1 cellular context compared by ENCODE assay signal in the genomic region with DNA sequence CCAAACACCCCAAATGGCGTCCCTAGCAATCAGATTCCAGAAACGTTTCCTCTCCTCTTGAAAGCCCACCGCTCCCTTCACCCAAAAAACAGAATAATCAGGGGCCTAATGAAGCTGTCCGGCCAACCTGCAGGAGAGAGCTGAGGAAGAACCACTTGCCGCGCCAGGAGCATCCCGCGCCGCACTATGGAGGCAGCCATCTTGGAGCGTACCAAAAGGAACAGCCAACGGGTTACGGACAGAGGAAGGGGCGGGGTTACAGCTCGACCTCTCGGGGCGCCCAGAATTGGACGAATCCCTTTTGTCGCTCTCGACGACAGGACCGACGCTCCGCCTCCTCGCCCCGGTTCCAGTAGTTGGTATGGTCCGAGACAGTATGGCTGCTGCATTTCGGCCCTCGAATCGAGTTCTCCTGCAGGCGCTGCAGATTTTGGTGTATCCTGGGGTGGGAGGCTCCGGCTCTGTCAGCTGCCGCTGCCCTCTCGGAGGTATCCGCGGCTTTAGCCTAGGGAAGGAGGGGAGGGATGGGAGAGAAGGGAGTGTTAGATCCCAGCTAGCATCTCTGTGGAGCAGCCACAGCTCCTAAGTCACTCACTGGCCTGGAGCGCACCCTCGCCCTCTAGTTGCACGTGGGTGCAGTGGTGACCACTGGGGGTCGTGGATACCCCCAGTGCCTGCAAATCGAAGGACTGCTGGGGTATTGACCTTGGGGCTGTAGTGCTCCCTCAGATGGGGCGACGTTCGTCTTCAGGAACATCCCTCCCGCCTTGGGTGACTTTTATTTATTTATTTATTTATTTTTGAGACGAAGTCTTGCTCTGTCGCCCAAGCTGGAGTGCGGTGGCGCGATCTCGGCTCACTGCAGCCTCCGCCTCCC.
A peak's percentile ranks its signal among the peaks of the same experiment; 100 is the strongest.
TF ChIP-seq lines count a peak whose summit lies in the region.

A gene (minus strand): TSS at position 219 of the 877 bp plus-strand sequence. CDS start 19 bp downstream, at position 200.
A gene with protein sequence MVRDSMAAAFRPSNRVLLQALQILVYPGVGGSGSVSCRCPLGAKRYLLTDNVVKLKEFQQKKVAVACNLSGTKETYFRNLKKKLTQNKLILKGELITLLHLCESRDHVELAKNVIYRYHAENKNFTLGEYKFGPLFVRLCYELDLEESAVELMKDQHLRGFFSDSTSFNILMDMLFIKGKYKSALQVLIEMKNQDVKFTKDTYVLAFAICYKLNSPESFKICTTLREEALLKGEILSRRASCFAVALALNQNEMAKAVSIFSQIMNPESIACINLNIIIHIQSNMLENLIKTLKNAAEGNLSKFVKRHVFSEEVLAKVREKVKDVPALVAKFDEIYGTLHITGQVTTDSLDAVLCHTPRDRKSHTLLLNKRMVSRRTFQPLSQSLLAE (plus strand): TSS at position 352 of the 877 bp plus-strand sequence. CDS start 10 bp downstream, at position 362.

TF ChIP-seq in HepG2, 621 proteins besides CTCF, POLR2A, EP300 and RAD21 (continued from another document and continues in another):
- TF ChIP-seq, protein P1, sequence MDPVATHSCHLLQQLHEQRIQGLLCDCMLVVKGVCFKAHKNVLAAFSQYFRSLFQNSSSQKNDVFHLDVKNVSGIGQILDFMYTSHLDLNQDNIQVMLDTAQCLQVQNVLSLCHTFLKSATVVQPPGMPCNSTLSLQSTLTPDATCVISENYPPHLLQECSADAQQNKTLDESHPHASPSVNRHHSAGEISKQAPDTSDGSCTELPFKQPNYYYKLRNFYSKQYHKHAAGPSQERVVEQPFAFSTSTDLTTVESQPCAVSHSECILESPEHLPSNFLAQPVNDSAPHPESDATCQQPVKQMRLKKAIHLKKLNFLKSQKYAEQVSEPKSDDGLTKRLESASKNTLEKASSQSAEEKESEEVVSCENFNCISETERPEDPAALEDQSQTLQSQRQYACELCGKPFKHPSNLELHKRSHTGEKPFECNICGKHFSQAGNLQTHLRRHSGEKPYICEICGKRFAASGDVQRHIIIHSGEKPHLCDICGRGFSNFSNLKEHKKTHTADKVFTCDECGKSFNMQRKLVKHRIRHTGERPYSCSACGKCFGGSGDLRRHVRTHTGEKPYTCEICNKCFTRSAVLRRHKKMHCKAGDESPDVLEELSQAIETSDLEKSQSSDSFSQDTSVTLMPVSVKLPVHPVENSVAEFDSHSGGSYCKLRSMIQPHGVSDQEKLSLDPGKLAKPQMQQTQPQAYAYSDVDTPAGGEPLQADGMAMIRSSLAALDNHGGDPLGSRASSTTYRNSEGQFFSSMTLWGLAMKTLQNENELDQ (CRISPR knock-in tag; IDR thresholded peaks at IDR 0.05; ENCODE audit: borderline replicate concordance), result no peak
- TF ChIP-seq ZNF790 (CRISPR knock-in tag; IDR thresholded peaks at IDR 0.05; ENCODE audit: borderline replicate concordance) (no peak), NAIF1 (CRISPR knock-in tag; IDR thresholded peaks at IDR 0.05; ENCODE audit: borderline replicate concordance) (no peak; the same call in 1 of the 2 replicates), IRX3 (CRISPR knock-in tag; IDR thresholded peaks at IDR 0.05; ENCODE audit: borderline replicate concordance, low read depth) (peak; percentile 40; the same call in 1 of the 2 replicates), SKI (IDR thresholded peaks at IDR 0.05; ENCODE audit: partially characterized antibody) (no peak), ASH2L (IDR thresholded peaks at IDR 0.05; ENCODE audit: insufficient read length, low read depth, low read length) (peak; percentile 95), ZNF160 (CRISPR knock-in tag; IDR thresholded peaks at IDR 0.05) (peak; percentile 6; the same call in 1 of the 2 replicates), ZNF577 (CRISPR knock-in tag; IDR thresholded peaks at IDR 0.05; ENCODE audit: borderline replicate concordance, low read depth) (0 out of 2 replicates have a peak, but pooled peaks have one; percentile 41), ZNF34 (CRISPR knock-in tag; IDR thresholded peaks at IDR 0.05; ENCODE audit: borderline replicate concordance) (no peak), RBM22 (optimal IDR thresholded peaks at IDR 0.05; ENCODE audit: low read length) (no peak), ZNF496 (CRISPR knock-in tag; IDR thresholded peaks at IDR 0.05; ENCODE audit: insufficient replicate concordance) (no peak), KLF16 (CRISPR knock-in tag; IDR thresholded peaks at IDR 0.05) (peak in 1 of 2 experiments; percentile 84; a peak in 2 of 4 replicates), ZBTB38 (CRISPR knock-in tag; IDR thresholded peaks at IDR 0.05) (no peak), KDM5B (CRISPR knock-in tag; IDR thresholded peaks at IDR 0.05; ENCODE audit: borderline replicate concordance) (peak; percentile 55; the same call in 1 of the 2 replicates), ZNF652 (CRISPR knock-in tag; IDR thresholded peaks at IDR 0.05; ENCODE audit: borderline replicate concordance, low read depth) (0 out of 2 replicates have a peak, but pooled peaks have one; percentile 8), RBAK (CRISPR knock-in tag; IDR thresholded peaks at IDR 0.05) (no peak), ZNF792 (CRISPR knock-in tag; IDR thresholded peaks at IDR 0.05) (peak; percentile 21; the same call in 1 of the 2 replicates)
- TF ChIP-seq, protein P2, sequence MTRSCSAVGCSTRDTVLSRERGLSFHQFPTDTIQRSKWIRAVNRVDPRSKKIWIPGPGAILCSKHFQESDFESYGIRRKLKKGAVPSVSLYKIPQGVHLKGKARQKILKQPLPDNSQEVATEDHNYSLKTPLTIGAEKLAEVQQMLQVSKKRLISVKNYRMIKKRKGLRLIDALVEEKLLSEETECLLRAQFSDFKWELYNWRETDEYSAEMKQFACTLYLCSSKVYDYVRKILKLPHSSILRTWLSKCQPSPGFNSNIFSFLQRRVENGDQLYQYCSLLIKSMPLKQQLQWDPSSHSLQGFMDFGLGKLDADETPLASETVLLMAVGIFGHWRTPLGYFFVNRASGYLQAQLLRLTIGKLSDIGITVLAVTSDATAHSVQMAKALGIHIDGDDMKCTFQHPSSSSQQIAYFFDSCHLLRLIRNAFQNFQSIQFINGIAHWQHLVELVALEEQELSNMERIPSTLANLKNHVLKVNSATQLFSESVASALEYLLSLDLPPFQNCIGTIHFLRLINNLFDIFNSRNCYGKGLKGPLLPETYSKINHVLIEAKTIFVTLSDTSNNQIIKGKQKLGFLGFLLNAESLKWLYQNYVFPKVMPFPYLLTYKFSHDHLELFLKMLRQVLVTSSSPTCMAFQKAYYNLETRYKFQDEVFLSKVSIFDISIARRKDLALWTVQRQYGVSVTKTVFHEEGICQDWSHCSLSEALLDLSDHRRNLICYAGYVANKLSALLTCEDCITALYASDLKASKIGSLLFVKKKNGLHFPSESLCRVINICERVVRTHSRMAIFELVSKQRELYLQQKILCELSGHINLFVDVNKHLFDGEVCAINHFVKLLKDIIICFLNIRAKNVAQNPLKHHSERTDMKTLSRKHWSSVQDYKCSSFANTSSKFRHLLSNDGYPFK (CRISPR knock-in tag; IDR thresholded peaks at IDR 0.05; ENCODE audit: borderline replicate concordance), result peak; percentile 81; the same call in 1 of the 2 replicates
- TF ChIP-seq, protein P3, sequence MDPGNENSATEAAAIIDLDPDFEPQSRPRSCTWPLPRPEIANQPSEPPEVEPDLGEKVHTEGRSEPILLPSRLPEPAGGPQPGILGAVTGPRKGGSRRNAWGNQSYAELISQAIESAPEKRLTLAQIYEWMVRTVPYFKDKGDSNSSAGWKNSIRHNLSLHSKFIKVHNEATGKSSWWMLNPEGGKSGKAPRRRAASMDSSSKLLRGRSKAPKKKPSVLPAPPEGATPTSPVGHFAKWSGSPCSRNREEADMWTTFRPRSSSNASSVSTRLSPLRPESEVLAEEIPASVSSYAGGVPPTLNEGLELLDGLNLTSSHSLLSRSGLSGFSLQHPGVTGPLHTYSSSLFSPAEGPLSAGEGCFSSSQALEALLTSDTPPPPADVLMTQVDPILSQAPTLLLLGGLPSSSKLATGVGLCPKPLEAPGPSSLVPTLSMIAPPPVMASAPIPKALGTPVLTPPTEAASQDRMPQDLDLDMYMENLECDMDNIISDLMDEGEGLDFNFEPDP (CRISPR knock-in tag; conservative IDR thresholded peaks at IDR 0.05), result no peak
- TF ChIP-seq, protein P4, sequence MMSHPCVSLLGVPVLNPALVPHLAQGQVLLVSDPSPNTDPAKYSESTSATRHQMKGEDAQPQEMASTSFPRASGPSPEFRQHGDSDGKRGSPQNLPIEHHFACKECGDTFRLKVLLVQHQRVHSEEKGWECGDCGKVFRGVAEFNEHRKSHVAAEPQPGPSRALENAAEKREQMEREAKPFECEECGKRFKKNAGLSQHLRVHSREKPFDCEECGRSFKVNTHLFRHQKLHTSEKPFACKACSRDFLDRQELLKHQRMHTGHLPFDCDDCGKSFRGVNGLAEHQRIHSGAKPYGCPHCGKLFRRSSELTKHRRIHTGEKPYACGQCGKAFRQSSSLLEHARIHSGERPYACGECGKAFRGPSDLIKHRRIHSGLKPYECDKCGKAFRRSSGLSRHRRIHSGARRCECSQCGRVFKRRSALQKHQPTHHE (CRISPR knock-in tag; IDR thresholded peaks at IDR 0.05; ENCODE audit: borderline replicate concordance), result no peak; the same call in 1 of the 2 replicates
- TF ChIP-seq, protein P5, sequence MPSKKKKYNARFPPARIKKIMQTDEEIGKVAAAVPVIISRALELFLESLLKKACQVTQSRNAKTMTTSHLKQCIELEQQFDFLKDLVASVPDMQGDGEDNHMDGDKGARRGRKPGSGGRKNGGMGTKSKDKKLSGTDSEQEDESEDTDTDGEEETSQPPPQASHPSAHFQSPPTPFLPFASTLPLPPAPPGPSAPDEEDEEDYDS (CRISPR knock-in tag; IDR thresholded peaks at IDR 0.05), result peak; percentile 94
- TF ChIP-seq, protein P6, sequence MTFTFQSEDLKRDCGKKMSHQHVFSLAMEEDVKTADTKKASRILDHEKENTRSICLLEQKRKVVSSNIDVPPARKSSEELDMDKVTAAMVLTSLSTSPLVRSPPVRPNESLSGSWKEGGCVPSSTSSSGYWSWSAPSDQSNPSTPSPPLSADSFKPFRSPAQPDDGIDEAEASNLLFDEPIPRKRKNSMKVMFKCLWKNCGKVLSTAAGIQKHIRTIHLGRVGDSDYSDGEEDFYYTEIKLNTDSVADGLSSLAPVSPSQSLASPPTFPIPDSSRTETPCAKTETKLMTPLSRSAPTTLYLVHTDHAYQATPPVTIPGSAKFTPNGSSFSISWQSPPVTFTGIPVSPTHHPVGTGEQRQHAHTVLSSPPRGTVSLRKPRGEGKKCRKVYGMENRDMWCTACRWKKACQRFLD (CRISPR knock-in tag; IDR thresholded peaks at IDR 0.05; ENCODE audit: borderline replicate concordance), result no peak
- TF ChIP-seq, protein P7, sequence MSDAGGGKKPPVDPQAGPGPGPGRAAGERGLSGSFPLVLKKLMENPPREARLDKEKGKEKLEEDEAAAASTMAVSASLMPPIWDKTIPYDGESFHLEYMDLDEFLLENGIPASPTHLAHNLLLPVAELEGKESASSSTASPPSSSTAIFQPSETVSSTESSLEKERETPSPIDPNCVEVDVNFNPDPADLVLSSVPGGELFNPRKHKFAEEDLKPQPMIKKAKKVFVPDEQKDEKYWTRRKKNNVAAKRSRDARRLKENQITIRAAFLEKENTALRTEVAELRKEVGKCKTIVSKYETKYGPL (CRISPR knock-in tag; IDR thresholded peaks at IDR 0.05), result no peak
- TF ChIP-seq, protein P8, sequence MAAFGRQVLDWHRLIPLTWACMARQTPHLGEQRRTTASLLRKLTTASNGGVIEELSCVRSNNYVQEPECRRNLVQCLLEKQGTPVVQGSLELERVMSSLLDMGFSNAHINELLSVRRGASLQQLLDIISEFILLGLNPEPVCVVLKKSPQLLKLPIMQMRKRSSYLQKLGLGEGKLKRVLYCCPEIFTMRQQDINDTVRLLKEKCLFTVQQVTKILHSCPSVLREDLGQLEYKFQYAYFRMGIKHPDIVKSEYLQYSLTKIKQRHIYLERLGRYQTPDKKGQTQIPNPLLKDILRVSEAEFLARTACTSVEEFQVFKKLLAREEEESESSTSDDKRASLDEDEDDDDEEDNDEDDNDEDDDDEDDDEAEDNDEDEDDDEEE (CRISPR knock-in tag; IDR thresholded peaks at IDR 0.05), result no peak
- TF ChIP-seq, protein P9, sequence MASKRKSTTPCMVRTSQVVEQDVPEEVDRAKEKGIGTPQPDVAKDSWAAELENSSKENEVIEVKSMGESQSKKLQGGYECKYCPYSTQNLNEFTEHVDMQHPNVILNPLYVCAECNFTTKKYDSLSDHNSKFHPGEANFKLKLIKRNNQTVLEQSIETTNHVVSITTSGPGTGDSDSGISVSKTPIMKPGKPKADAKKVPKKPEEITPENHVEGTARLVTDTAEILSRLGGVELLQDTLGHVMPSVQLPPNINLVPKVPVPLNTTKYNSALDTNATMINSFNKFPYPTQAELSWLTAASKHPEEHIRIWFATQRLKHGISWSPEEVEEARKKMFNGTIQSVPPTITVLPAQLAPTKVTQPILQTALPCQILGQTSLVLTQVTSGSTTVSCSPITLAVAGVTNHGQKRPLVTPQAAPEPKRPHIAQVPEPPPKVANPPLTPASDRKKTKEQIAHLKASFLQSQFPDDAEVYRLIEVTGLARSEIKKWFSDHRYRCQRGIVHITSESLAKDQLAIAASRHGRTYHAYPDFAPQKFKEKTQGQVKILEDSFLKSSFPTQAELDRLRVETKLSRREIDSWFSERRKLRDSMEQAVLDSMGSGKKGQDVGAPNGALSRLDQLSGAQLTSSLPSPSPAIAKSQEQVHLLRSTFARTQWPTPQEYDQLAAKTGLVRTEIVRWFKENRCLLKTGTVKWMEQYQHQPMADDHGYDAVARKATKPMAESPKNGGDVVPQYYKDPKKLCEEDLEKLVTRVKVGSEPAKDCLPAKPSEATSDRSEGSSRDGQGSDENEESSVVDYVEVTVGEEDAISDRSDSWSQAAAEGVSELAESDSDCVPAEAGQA (IDR thresholded peaks at IDR 0.05; ENCODE audit: low read depth), result peak; percentile 86
- TF ChIP-seq, protein P9 (CRISPR knock-in tag; IDR thresholded peaks at IDR 0.05; ENCODE audit: borderline replicate concordance), result no peak
- TF ChIP-seq, protein P10, sequence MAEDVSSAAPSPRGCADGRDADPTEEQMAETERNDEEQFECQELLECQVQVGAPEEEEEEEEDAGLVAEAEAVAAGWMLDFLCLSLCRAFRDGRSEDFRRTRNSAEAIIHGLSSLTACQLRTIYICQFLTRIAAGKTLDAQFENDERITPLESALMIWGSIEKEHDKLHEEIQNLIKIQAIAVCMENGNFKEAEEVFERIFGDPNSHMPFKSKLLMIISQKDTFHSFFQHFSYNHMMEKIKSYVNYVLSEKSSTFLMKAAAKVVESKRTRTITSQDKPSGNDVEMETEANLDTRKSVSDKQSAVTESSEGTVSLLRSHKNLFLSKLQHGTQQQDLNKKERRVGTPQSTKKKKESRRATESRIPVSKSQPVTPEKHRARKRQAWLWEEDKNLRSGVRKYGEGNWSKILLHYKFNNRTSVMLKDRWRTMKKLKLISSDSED (CRISPR knock-in tag; IDR thresholded peaks at IDR 0.05), result no peak
